8 cellular contexts compared by ENCODE assay signal in genomic region chr2:88692187-88692586, GRCh38. TPM values are rescaled to one million over a fixed set of nuclear protein-coding genes. Genes with fewer than 3 reads are reported as not detected.
A peak's percentile ranks its signal among the peaks of the same experiment; 100 is the strongest.
DNase-seq lines count a peak whose midpoint lies in the region; ATAC-seq and TF ChIP-seq lines count a peak whose summit lies in the region.

No MANE protein-coding gene starts in this region.

- H3K36me3 ChIP-seq in Karpas-422 (ENCODE audit: insufficient read depth, low read length) (no peaks in the 10 kb centered on the region), upper lobe of right lung (no peaks in the 10 kb centered on the region)

- H3K9me3 ChIP-seq in Karpas-422 (ENCODE audit: low read length) (no peaks in the 10 kb centered on the region), upper lobe of right lung (no peaks in the 10 kb centered on the region)

- peaks cover 68% of the 10 kb centered on the region for H3K79me2 ChIP-seq in Karpas-422 (ENCODE audit: low read length)

- H3K27me3 Mint-ChIP-seq in natural killer cell (ENCODE audit: low read depth in 2 of 2) = no peaks in the 10 kb centered on the region

- TF ChIP-seq CTCF in natural killer cell (IDR thresholded peaks at IDR 0.05) (no peak), upper lobe of right lung (IDR thresholded peaks at IDR 0.05) (no peak)

- DNase-seq in EL = peak; percentile 31
- peak; percentile 85 for DNase-seq in Karpas-422
- DNase-seq in activated CD4-positive, alpha-beta T cell treated with anti-CD3 and anti-CD28 coated beads, Interleukin-2, amount 50 U/mL, for 24 hours (ENCODE audit: low read depth in 1 of 2, low spot score in 1 of 2) = peak; percentile 2 to 8
- DNase-seq in erythroblast (lab: John Stamatoyannopoulos, UW) = peak; percentile 72 to 73
- DNase-seq in natural killer cell = peak; percentile 21
- peak; percentile 72 for DNase-seq in upper lobe of right lung
- no peak for DNase-seq in NCI-H1092 (lab: John Stamatoyannopoulos, UW)

- no peak for TF ChIP-seq POLR2A in erythroblast (IDR thresholded peaks at IDR 0.05; ENCODE audit: low read length)

- H3K36me3 Mint-ChIP-seq in natural killer cell = no peaks in the 10 kb centered on the region

- H3K4me1 ChIP-seq in Karpas-422 (ENCODE audit: low read length) = peaks cover 51% of the 10 kb centered on the region
- peaks cover 18% of the 10 kb centered on the region for H3K4me1 ChIP-seq in upper lobe of right lung

- peaks cover 51 to 53% of the 10 kb centered on the region in 2 donors for H3K4me1 Mint-ChIP-seq in natural killer cell

- H3K27me3 ChIP-seq in Karpas-422 (ENCODE audit: low read length) (no peaks in the 10 kb centered on the region), upper lobe of right lung (no peaks in the 10 kb centered on the region)

- no peak for ATAC-seq in natural killer cell
- ATAC-seq in upper lobe of right lung = no peak
- ATAC-seq in GM18502 (IDR thresholded peaks at IDR 0.05; ENCODE audit: poor library complexity, unreplicated experiment) = no peak

- H3K4me3 Mint-ChIP-seq in natural killer cell = peak overlapping the region; percentile 98

- peak overlapping the region; percentile 91 for H3K9ac ChIP-seq in Karpas-422 (ENCODE audit: low read length)

- intact Hi-C loops in natural killer cell (cut with micrococcal nuclease) (no loop called here), upper lobe of right lung (cut with DNase I) (no loop called here)

- H3K4me3 ChIP-seq in Karpas-422 (ENCODE audit: low read length) = peak overlapping the region; percentile 80
- peak overlapping the region; percentile 85 for H3K4me3 ChIP-seq in upper lobe of right lung

- peak overlapping the region; percentile 89 to 95 for H3K27ac Mint-ChIP-seq in natural killer cell

- H2AFZ ChIP-seq in Karpas-422 (ENCODE audit: low read length) = no peak overlapping the region

- H3K9me3 Mint-ChIP-seq in natural killer cell = no peaks in the 10 kb centered on the region

- H3K4me2 ChIP-seq in Karpas-422 (ENCODE audit: low read depth, low read length, poor library complexity, severe bottlenecking) = peak overlapping the region; percentile 85

- H3K27ac ChIP-seq in Karpas-422 (ENCODE audit: low read length) = peak overlapping the region; percentile 79
- H3K27ac ChIP-seq in upper lobe of right lung = peak overlapping the region; percentile 85

- no peaks in the 10 kb centered on the region for H3K9me2 ChIP-seq in Karpas-422 (replicated peaks; ENCODE audit: insufficient read depth, low read length)

- H4K20me1 ChIP-seq in Karpas-422 (ENCODE audit: insufficient read depth, low read depth, low read length) = no peaks in the 10 kb centered on the region; the same call in 1 of the 2 replicates

RNA-seq across cellular contexts. Expression of gene RPIA, which starts 0.7 kb away (rescaled TPM):
- total RNA-seq in Karpas-422 (2014; rRNA removed; shearing (Covaris generic); ENCODE audit: low replicate concordance) = 36.4 and 72.0 TPM in 2 replicates
- total RNA-seq in natural killer cell (10 to 100 TPM; 21.4 to 24.1 (median 22.4) TPM), upper lobe of right lung (17.5 TPM)
